In genomic region chr20:50783903-50784302, GRCh38 we compare ENCODE assay signal across 24 cellular contexts.
"Had no signal": no experiment of that assay in that cellular context is flagged by ENCODE, and none has a peak within 500 bp of the region (broad histone marks: within the 10 kb centered on the region; RNA-seq: fewer than 3 reads in every experiment).

No MANE protein-coding gene starts in this region.

- H2AFZ ChIP-seq: neural progenitor cell had no signal

- H3K9me3 Mint-ChIP-seq: effector memory CD8-positive, alpha-beta T cell; mesothelial cell of epicardium; naive B cell; natural killer cell treated with Interleukin-12 subunit alpha and Interleukin-12 subunit beta and Interleukin-15 and Interleukin-18, amount 100 ng/mL, for 72 hours; stimulated activated memory B cell treated with anti-CD40 and anti-IgM and Interleukin-4, amounts not matched to agents 10 μg/mL and 1 μg/mL and 100 μg/mL, for 72 hours; type B pancreatic cell had no signal

- H3K27me3 ChIP-seq: neural progenitor cell, sigmoid colon, testis had no signal

- H3K36me3 Mint-ChIP-seq: mesothelial cell of epicardium; naive B cell; natural killer cell treated with Interleukin-12 subunit alpha and Interleukin-12 subunit beta and Interleukin-15 and Interleukin-18, amount 100 ng/mL, for 72 hours; neural progenitor cell; stimulated activated memory B cell treated with anti-CD40 and anti-IgM and Interleukin-4, amounts not matched to agents 10 μg/mL and 1 μg/mL and 100 μg/mL, for 72 hours; type B pancreatic cell had no signal

- H3K36me3 ChIP-seq: neural progenitor cell, sigmoid colon, tibial artery had no signal

- ATAC-seq: effector memory CD8-positive, alpha-beta T cell; left lobe of liver; mucosa of descending colon; natural killer cell treated with Interleukin-12 subunit alpha and Interleukin-12 subunit beta and Interleukin-15 and Interleukin-18, amount 100 ng/mL, for 72 hours; psoas muscle; right cardiac atrium; stimulated activated memory B cell treated with anti-CD40 and anti-IgM and Interleukin-4, amounts not matched to agents 10 μg/mL and 1 μg/mL and 100 μg/mL, for 72 hours; stimulated activated naive CD8-positive, alpha-beta T cell treated with anti-CD3 and anti-CD28 coated beads, Interleukin-15, Interleukin-2, amounts not matched to agents 100 U/mL and 50 U/mL, for 24 hours had no signal

- H3K27ac ChIP-seq: neural progenitor cell, psoas muscle, sigmoid colon, testis, tibial artery had no signal

- H3K9ac ChIP-seq: neural progenitor cell had no signal

- DNase-seq: cortex of kidney; effector memory CD8-positive, alpha-beta T cell; hypothalamus; mesenchymal stem cell; mucosa of descending colon; naive B cell; nucleus accumbens; right cardiac atrium; stimulated activated CD4-positive, alpha-beta T cell treated with anti-CD3 and anti-CD28 coated beads, Interleukin-4, amount 100 ng/mL, for 4 hours; stimulated activated naive CD8-positive, alpha-beta T cell treated with anti-CD3 and anti-CD28 coated beads, Interleukin-15, Interleukin-2, amounts not matched to agents 100 U/mL and 50 U/mL, for 24 hours; substantia nigra; testis; tibial artery had no signal

- H3K27ac Mint-ChIP-seq: mesothelial cell of epicardium; naive B cell; natural killer cell treated with Interleukin-12 subunit alpha and Interleukin-12 subunit beta and Interleukin-15 and Interleukin-18, amount 100 ng/mL, for 72 hours; neural progenitor cell; stimulated activated memory B cell treated with anti-CD40 and anti-IgM and Interleukin-4, amounts not matched to agents 10 μg/mL and 1 μg/mL and 100 μg/mL, for 72 hours; type B pancreatic cell had no signal

- FAIRE-seq: endometrium, frontal cortex, keratinocyte had no signal

- H3K9me3 ChIP-seq: mucosa of descending colon, psoas muscle, sigmoid colon, testis, tibial artery had no signal

- H3K4me3 Mint-ChIP-seq: effector memory CD8-positive, alpha-beta T cell; mesothelial cell of epicardium; natural killer cell treated with Interleukin-12 subunit alpha and Interleukin-12 subunit beta and Interleukin-15 and Interleukin-18, amount 100 ng/mL, for 72 hours; neural progenitor cell; stimulated activated memory B cell treated with anti-CD40 and anti-IgM and Interleukin-4, amounts not matched to agents 10 μg/mL and 1 μg/mL and 100 μg/mL, for 72 hours; type B pancreatic cell had no signal

- H3K4me1 ChIP-seq: neural progenitor cell, psoas muscle, tibial artery had no signal

- H3K4me3 ChIP-seq: mucosa of descending colon, neural progenitor cell, psoas muscle, sigmoid colon, testis, tibial artery had no signal

- H3K4me1 Mint-ChIP-seq: naive B cell; stimulated activated memory B cell treated with anti-CD40 and anti-IgM and Interleukin-4, amounts not matched to agents 10 μg/mL and 1 μg/mL and 100 μg/mL, for 72 hours had no signal

- H3K4me2 ChIP-seq: neural progenitor cell had no signal

- H3K27me3 Mint-ChIP-seq: type B pancreatic cell had no signal
